ENCODE assay signal across 1 cellular context in the genomic region with DNA sequence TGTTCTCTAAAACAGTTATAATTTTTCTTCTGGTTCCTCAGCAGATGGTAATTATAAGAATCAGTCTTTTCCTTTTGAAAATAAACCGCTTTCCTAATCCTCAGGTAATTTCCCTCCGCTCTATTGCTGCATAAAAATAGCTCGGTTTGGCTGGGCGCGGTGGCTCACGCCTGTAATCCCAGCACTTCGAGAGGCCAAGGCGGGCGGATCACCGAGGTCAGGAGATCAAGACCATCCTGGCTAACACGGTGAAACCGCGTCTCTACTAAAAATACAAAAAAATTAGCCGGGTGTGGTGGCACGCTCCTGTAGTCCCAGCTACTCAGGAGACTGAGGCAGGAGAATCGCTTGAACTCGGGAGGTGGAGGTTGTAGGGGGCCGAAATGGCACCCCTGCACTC. TPM values are rescaled to one million over a fixed set of nuclear protein-coding genes. Genes with fewer than 3 reads are reported as not detected.
"Had no signal": no experiment of that assay in that cellular context is flagged by ENCODE, and none has a peak within 500 bp of the region (broad histone marks: within the 10 kb centered on the region; RNA-seq: fewer than 3 reads in every experiment).

No MANE protein-coding gene starts in this region.

RNA-seq across cellular contexts. Expression of a gene that starts 19.2 kb away (rescaled TPM):
- total RNA-seq: GM12878 had no signal
